ENCODE assay signal across 1 cellular context in the genomic region with DNA sequence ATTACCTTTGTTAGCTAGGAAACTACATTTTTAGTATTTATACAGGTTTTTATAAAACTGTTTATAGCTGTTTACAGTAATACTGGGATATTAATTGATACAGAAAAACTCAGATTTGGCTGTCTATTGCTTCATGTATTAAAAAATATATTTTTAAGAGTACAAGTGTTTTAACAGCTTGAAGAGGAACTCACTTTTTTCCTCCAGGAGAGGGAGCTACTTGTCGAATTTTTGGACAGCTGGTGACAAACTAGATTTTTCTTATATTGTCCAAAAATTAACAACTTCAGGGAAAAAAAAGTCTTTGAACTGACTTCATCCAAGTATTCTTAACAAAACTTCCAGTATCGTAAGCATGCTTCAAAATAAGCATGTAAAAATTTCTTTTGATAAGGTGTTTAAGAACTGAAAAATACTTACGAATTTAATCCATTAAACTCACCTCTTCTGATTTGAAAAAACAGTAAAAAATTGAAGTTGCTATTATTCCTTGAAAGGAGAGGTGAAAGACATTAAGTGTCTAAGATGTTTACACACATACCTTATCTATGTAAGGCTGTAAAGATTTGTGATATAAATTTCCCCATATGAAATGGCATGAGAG.
TF ChIP-seq lines count a peak whose summit lies in the region.

No MANE protein-coding gene starts in this region.

TF ChIP-seq in H1, 55 proteins besides CTCF, POLR2A, EP300 and RAD21 (continued from another document):
- TF ChIP-seq, protein P1, sequence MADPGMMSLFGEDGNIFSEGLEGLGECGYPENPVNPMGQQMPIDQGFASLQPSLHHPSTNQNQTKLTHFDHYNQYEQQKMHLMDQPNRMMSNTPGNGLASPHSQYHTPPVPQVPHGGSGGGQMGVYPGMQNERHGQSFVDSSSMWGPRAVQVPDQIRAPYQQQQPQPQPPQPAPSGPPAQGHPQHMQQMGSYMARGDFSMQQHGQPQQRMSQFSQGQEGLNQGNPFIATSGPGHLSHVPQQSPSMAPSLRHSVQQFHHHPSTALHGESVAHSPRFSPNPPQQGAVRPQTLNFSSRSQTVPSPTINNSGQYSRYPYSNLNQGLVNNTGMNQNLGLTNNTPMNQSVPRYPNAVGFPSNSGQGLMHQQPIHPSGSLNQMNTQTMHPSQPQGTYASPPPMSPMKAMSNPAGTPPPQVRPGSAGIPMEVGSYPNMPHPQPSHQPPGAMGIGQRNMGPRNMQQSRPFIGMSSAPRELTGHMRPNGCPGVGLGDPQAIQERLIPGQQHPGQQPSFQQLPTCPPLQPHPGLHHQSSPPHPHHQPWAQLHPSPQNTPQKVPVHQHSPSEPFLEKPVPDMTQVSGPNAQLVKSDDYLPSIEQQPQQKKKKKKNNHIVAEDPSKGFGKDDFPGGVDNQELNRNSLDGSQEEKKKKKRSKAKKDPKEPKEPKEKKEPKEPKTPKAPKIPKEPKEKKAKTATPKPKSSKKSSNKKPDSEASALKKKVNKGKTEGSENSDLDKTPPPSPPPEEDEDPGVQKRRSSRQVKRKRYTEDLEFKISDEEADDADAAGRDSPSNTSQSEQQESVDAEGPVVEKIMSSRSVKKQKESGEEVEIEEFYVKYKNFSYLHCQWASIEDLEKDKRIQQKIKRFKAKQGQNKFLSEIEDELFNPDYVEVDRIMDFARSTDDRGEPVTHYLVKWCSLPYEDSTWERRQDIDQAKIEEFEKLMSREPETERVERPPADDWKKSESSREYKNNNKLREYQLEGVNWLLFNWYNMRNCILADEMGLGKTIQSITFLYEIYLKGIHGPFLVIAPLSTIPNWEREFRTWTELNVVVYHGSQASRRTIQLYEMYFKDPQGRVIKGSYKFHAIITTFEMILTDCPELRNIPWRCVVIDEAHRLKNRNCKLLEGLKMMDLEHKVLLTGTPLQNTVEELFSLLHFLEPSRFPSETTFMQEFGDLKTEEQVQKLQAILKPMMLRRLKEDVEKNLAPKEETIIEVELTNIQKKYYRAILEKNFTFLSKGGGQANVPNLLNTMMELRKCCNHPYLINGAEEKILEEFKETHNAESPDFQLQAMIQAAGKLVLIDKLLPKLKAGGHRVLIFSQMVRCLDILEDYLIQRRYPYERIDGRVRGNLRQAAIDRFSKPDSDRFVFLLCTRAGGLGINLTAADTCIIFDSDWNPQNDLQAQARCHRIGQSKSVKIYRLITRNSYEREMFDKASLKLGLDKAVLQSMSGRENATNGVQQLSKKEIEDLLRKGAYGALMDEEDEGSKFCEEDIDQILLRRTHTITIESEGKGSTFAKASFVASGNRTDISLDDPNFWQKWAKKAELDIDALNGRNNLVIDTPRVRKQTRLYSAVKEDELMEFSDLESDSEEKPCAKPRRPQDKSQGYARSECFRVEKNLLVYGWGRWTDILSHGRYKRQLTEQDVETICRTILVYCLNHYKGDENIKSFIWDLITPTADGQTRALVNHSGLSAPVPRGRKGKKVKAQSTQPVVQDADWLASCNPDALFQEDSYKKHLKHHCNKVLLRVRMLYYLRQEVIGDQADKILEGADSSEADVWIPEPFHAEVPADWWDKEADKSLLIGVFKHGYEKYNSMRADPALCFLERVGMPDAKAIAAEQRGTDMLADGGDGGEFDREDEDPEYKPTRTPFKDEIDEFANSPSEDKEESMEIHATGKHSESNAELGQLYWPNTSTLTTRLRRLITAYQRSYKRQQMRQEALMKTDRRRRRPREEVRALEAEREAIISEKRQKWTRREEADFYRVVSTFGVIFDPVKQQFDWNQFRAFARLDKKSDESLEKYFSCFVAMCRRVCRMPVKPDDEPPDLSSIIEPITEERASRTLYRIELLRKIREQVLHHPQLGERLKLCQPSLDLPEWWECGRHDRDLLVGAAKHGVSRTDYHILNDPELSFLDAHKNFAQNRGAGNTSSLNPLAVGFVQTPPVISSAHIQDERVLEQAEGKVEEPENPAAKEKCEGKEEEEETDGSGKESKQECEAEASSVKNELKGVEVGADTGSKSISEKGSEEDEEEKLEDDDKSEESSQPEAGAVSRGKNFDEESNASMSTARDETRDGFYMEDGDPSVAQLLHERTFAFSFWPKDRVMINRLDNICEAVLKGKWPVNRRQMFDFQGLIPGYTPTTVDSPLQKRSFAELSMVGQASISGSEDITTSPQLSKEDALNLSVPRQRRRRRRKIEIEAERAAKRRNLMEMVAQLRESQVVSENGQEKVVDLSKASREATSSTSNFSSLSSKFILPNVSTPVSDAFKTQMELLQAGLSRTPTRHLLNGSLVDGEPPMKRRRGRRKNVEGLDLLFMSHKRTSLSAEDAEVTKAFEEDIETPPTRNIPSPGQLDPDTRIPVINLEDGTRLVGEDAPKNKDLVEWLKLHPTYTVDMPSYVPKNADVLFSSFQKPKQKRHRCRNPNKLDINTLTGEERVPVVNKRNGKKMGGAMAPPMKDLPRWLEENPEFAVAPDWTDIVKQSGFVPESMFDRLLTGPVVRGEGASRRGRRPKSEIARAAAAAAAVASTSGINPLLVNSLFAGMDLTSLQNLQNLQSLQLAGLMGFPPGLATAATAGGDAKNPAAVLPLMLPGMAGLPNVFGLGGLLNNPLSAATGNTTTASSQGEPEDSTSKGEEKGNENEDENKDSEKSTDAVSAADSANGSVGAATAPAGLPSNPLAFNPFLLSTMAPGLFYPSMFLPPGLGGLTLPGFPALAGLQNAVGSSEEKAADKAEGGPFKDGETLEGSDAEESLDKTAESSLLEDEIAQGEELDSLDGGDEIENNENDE (IDR thresholded peaks at IDR 0.05; ENCODE audit: insufficient replicate concordance, low read length): no peak
- TF ChIP-seq, protein P2, sequence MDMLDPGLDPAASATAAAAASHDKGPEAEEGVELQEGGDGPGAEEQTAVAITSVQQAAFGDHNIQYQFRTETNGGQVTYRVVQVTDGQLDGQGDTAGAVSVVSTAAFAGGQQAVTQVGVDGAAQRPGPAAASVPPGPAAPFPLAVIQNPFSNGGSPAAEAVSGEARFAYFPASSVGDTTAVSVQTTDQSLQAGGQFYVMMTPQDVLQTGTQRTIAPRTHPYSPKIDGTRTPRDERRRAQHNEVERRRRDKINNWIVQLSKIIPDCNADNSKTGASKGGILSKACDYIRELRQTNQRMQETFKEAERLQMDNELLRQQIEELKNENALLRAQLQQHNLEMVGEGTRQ (IDR thresholded peaks at IDR 0.05; ENCODE audit: low read length): no peak
- TF ChIP-seq SAP30 (IDR thresholded peaks at IDR 0.05; ENCODE audit: insufficient read depth, insufficient replicate concordance, low read length) (no peak), EZH2 (IDR thresholded peaks at IDR 0.05; ENCODE audit: low read depth, low read length, severe bottlenecking) (no peak), CHD1 (IDR thresholded peaks at IDR 0.05; ENCODE audit: low read depth, low read length) (no peak), KDM1A (IDR thresholded peaks at IDR 0.05; ENCODE audit: borderline replicate concordance, low read length) (no peak), MAFK (IDR thresholded peaks at IDR 0.05; ENCODE audit: low read depth, low read length) (no peak), CBX5 (IDR thresholded peaks at IDR 0.05; ENCODE audit: low read depth, low read length) (no peak), GABPA (IDR thresholded peaks at IDR 0.05; ENCODE audit: borderline replicate concordance, insufficient read depth, low read length) (no peak), RXRA (IDR thresholded peaks at IDR 0.05; ENCODE audit: insufficient read depth, low read depth, low read length) (no peak), BACH1 (IDR thresholded peaks at IDR 0.05; ENCODE audit: low read length) (no peak), SUZ12 (IDR thresholded peaks at IDR 0.05; ENCODE audit: low read length) (no peak), BRCA1 (IDR thresholded peaks at IDR 0.05; ENCODE audit: low read depth, low read length) (no peak), POLR2AphosphoS5 (IDR thresholded peaks at IDR 0.05; ENCODE audit: low read depth, low read length) (no peak), SIRT6 (IDR thresholded peaks at IDR 0.05; ENCODE audit: low read length) (no peak), YY1 (IDR thresholded peaks at IDR 0.05; ENCODE audit: low read depth, low read length) (no peak)
